In the genomic region with DNA sequence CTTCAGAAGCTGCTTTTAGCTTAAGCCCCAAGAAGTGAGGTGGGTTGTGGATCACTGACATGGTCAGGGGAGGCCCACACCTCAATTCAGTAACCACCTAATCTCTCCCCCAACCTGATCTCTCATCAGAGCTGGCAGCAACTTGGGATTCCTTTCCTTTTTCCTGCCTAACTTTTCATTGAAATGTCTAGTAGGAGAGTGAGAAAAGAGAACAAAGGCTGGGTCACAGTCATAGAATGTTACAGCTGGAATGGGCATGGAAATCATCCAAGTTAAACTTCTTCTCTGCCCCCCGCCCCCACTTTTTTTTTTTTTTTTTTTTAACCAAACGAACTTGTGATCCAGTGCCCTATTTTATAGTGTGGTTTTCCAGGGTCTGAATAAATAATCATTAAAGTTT, we compare ENCODE assay signal across 31 cellular contexts.
"Had no signal": no experiment of that assay in that cellular context is flagged by ENCODE, and none has a peak within 500 bp of the region (broad histone marks: within the 10 kb centered on the region; RNA-seq: fewer than 3 reads in every experiment).

No MANE protein-coding gene starts in this region.

- H3K4me3 ChIP-seq: adrenal gland, gastrocnemius medialis, sigmoid colon, upper lobe of left lung, vagina had no signal

- ATAC-seq: activated CD4-positive, CD25-positive, alpha-beta regulatory T cell treated with anti-CD3 and anti-CD28 coated beads, Interleukin-2, amount 50 U/mL, for 24 hours; gastrocnemius medialis; left cardiac atrium; left ventricle myocardium superior; naive thymus-derived CD4-positive, alpha-beta T cell; stimulated activated effector memory CD8-positive, alpha-beta T cell treated with anti-CD3 and anti-CD28 coated beads, Interleukin-12 subunit alpha, Interleukin-12 subunit beta, amount 100 ng/mL, for 72 hours; stimulated activated naive CD8-positive, alpha-beta T cell treated with anti-CD3 and anti-CD28 coated beads, Interleukin-15, amount 100 ng/mL, for 72 hours; T-cell had no signal

- FAIRE-seq: small intestine had no signal

- DNase-seq: activated CD4-positive, alpha-beta T cell treated with anti-CD3 and anti-CD28 coated beads for 48 hours; activated CD4-positive, alpha-beta T cell treated with anti-CD3 and anti-CD28 coated beads, Interleukin-2, amount 50 U/mL, for 48 hours; activated CD8-positive, alpha-beta memory T cell treated with anti-CD3 and anti-CD28 coated beads for 24 hours; activated effector memory CD4-positive, alpha-beta T cell treated with anti-CD3 and anti-CD28 coated beads, Interleukin-2, amount 50 U/mL, for 16 hours; activated naive CD4-positive, alpha-beta T cell treated with anti-CD3 and anti-CD28 coated beads for 36 hours; activated naive CD8-positive, alpha-beta T cell treated with anti-CD3 and anti-CD28 coated beads for 36 hours; aorta; brain microvascular endothelial cell; cortex of kidney; endodermal cell; gastrocnemius medialis; glutamatergic neuron; islet precursor cell; left cardiac atrium; left ventricle myocardium superior; naive thymus-derived CD4-positive, alpha-beta T cell; retina; sigmoid colon; small intestine; stimulated activated CD4-positive, alpha-beta T cell treated with anti-CD3 and anti-CD28 coated beads, Interleukin-4, amount 100 ng/mL, for 24 hours; stimulated activated naive CD8-positive, alpha-beta T cell treated with anti-CD3 and anti-CD28 coated beads, Interleukin-15, amount 100 ng/mL, for 72 hours; substantia nigra; T-cell; upper lobe of left lung had no signal

- H3K27me3 Mint-ChIP-seq: activated naive CD8-positive, alpha-beta T cell treated with anti-CD3 and anti-CD28 coated beads for 36 hours; naive thymus-derived CD4-positive, alpha-beta T cell; progenitor cell of endocrine pancreas; stimulated activated naive CD8-positive, alpha-beta T cell treated with anti-CD3 and anti-CD28 coated beads, Interleukin-15, amount 100 ng/mL, for 72 hours; T-cell had no signal

- H3K27ac Mint-ChIP-seq: activated naive CD4-positive, alpha-beta T cell treated with anti-CD3 and anti-CD28 coated beads for 36 hours; activated naive CD8-positive, alpha-beta T cell treated with anti-CD3 and anti-CD28 coated beads for 36 hours; endodermal cell; mesothelial cell of epicardium; progenitor cell of endocrine pancreas; stimulated activated effector memory CD8-positive, alpha-beta T cell treated with anti-CD3 and anti-CD28 coated beads, Interleukin-12 subunit alpha, Interleukin-12 subunit beta, amount 100 ng/mL, for 72 hours; stimulated activated naive CD8-positive, alpha-beta T cell treated with anti-CD3 and anti-CD28 coated beads, Interleukin-15, amount 100 ng/mL, for 72 hours had no signal

- H3K9me3 Mint-ChIP-seq: activated naive CD4-positive, alpha-beta T cell treated with anti-CD3 and anti-CD28 coated beads for 36 hours; activated naive CD8-positive, alpha-beta T cell treated with anti-CD3 and anti-CD28 coated beads for 36 hours; endodermal cell; mesothelial cell of epicardium; naive thymus-derived CD4-positive, alpha-beta T cell; stimulated activated effector memory CD8-positive, alpha-beta T cell treated with anti-CD3 and anti-CD28 coated beads, Interleukin-12 subunit alpha, Interleukin-12 subunit beta, amount 100 ng/mL, for 72 hours; stimulated activated naive CD8-positive, alpha-beta T cell treated with anti-CD3 and anti-CD28 coated beads, Interleukin-15, amount 100 ng/mL, for 72 hours; T-cell had no signal

- H3K4me1 Mint-ChIP-seq: mesothelial cell of epicardium; stimulated activated naive CD8-positive, alpha-beta T cell treated with anti-CD3 and anti-CD28 coated beads, Interleukin-15, amount 100 ng/mL, for 72 hours had no signal

- H3K27ac ChIP-seq: adrenal gland, brain microvascular endothelial cell, epithelial cell of prostate, gastrocnemius medialis, sigmoid colon, upper lobe of left lung, vagina had no signal

- H3K4me3 Mint-ChIP-seq: activated naive CD4-positive, alpha-beta T cell treated with anti-CD3 and anti-CD28 coated beads for 36 hours; activated naive CD8-positive, alpha-beta T cell treated with anti-CD3 and anti-CD28 coated beads for 36 hours; endodermal cell; mesothelial cell of epicardium; naive thymus-derived CD4-positive, alpha-beta T cell; stimulated activated effector memory CD8-positive, alpha-beta T cell treated with anti-CD3 and anti-CD28 coated beads, Interleukin-12 subunit alpha, Interleukin-12 subunit beta, amount 100 ng/mL, for 72 hours; stimulated activated naive CD8-positive, alpha-beta T cell treated with anti-CD3 and anti-CD28 coated beads, Interleukin-15, amount 100 ng/mL, for 72 hours; T-cell had no signal

- H3K4me1 ChIP-seq: gastrocnemius medialis, vagina had no signal

- H3K27me3 ChIP-seq: adrenal gland, brain microvascular endothelial cell, gastrocnemius medialis, sigmoid colon, upper lobe of left lung, vagina had no signal

- H3K9me3 ChIP-seq: adrenal gland, gastrocnemius medialis, sigmoid colon, upper lobe of left lung, vagina had no signal
